Comparison of ENCODE assay signal across 18 cellular contexts in the genomic region with DNA sequence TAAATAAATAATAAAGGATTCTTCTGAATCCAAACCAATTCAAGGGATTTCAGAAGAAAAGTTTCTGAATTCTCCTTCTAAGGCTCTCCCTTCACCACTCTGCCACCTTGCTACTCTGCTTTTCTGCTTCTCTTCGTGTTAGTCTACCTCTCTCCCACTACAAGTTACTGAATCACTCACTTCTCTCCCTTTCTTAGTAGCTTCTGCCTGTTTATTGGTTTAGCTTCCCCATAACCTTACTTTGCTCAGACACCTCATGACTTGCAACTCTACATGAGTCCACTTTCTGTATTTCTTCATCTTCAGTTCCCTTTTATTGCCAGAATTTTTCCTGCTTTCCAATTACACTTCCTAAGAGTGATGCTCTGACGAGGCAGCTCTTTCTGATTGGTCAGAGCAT.
DNase-seq lines count a peak whose midpoint lies in the region; ATAC-seq and TF ChIP-seq lines count a peak whose summit lies in the region.
"Had no signal": no experiment of that assay in that cellular context is flagged by ENCODE, and none has a peak within 500 bp of the region (broad histone marks: within the 10 kb centered on the region; RNA-seq: fewer than 3 reads in every experiment).

No MANE protein-coding gene starts in this region.

- TF ChIP-seq POLR2A in GM18505 (IDR thresholded peaks at IDR 0.05; ENCODE audit: borderline replicate concordance, extremely low read depth, insufficient read depth, insufficient read length): no peak

- DNase-seq in MV-4-11 (lab: John Stamatoyannopoulos, UW) (peak; percentile 8), omental fat pad (ENCODE audit: low spot score) (no peak), mucosa of gallbladder (ENCODE audit: low spot score) (no peak)
- DNase-seq: C1 segment of cervical spinal cord, DND-41, KBM-7, NCI-H1417 treated with DMSO at 0.1 percent for 48 hours, NCI-H187 treated with DMSO at 0.1 percent for 48 hours, NCI-H2227 treated with DMSO at 0.1 percent for 48 hours, NCI-H510A treated with DMSO at 0.1 percent for 48 hours, NCI-H774, PC-9, SJCRH30, SW 1271 had no signal

- TF ChIP-seq CTCF in omental fat pad (IDR thresholded peaks at IDR 0.05): no peak

- peak; percentile 60 for ATAC-seq in GM21360 (IDR thresholded peaks at IDR 0.05; ENCODE audit: unreplicated experiment)
- ATAC-seq in HG02884 (IDR thresholded peaks at IDR 0.05; ENCODE audit: unreplicated experiment): peak; percentile 81
- ATAC-seq in omental fat pad (ENCODE audit: low FRiP score): peak; percentile 11
- ATAC-seq in GM18505 (IDR thresholded peaks at IDR 0.05; ENCODE audit: unreplicated experiment): no peak
- ATAC-seq in HG03521 (IDR thresholded peaks at IDR 0.05; ENCODE audit: unreplicated experiment): no peak

Comparison
In these comparisons a context has a peak if more than half of its experiments do, and no peak if none do; other contexts are left out.
1. ATAC-seq: peak in GM21360 (single experiment), HG02884 (single experiment) and omental fat pad (single experiment); none in GM18505 (single experiment) and HG03521 (single experiment).